Comparison of ENCODE assay signal across 24 cellular contexts in the genomic region with DNA sequence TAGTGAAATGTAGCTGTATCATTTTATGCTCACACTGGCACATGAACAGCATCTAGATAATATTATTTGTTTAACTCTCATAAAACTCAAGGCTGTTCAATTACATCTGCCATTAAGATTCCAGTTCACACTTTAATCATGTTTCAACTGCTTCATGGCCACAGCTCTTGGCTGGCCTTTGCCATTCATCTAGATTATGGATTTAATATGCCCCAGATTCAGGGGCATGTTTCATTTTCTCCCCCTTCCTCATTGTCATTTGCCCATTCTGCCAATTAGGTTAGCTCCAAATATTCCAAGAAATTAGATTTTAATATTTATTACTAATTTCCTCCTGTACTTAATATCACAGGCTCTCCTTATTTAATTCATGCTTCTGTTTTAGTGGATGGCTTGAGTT.
"Had no signal": no experiment of that assay in that cellular context is flagged by ENCODE, and none has a peak within 500 bp of the region (broad histone marks: within the 10 kb centered on the region; RNA-seq: fewer than 3 reads in every experiment).

No MANE protein-coding gene starts in this region.

- ATAC-seq: effector memory CD8-positive, alpha-beta T cell; esophagus mucosa; foreskin keratinocyte; gastrocnemius medialis; gastroesophageal sphincter; heart left ventricle; heart right ventricle had no signal

- H3K9me3 ChIP-seq: colonic mucosa, esophagus muscularis mucosa, esophagus squamous epithelium, gastrocnemius medialis, gastroesophageal sphincter had no signal

- H3K36me3 ChIP-seq: colonic mucosa, esophagus muscularis mucosa, esophagus squamous epithelium, gastrocnemius medialis, gastroesophageal sphincter, heart left ventricle, heart right ventricle had no signal

- H3K27me3 ChIP-seq: colonic mucosa, dorsolateral prefrontal cortex, esophagus muscularis mucosa, esophagus squamous epithelium, foreskin keratinocyte, gastrocnemius medialis, heart right ventricle had no signal

- H3K27ac ChIP-seq: colonic mucosa, coronary artery, dorsolateral prefrontal cortex, epithelial cell of prostate, esophagus muscularis mucosa, esophagus squamous epithelium, foreskin keratinocyte, gastrocnemius medialis, gastroesophageal sphincter, heart left ventricle, heart right ventricle had no signal

- DNase-seq: colonic mucosa; cortex of kidney; dermis blood vessel endothelial cell; dorsolateral prefrontal cortex; effector CD4-positive, alpha-beta T cell; effector CD8-positive, alpha-beta T cell; effector memory CD4-positive, alpha-beta T cell; effector memory CD8-positive, alpha-beta T cell; endodermal cell; erythroblast; esophagus squamous epithelium; foreskin fibroblast; foreskin keratinocyte; foreskin melanocyte; gastrocnemius medialis; glutamatergic neuron; head of caudate nucleus; heart left ventricle; heart right ventricle had no signal

- H3K4me3 ChIP-seq: colonic mucosa, coronary artery, dorsolateral prefrontal cortex, esophagus muscularis mucosa, esophagus squamous epithelium, gastrocnemius medialis, gastroesophageal sphincter, heart left ventricle, heart right ventricle had no signal

- H3K4me1 ChIP-seq: colonic mucosa, esophagus muscularis mucosa, esophagus squamous epithelium, foreskin keratinocyte, gastrocnemius medialis, gastroesophageal sphincter, heart left ventricle, heart right ventricle had no signal
